Comparison of ENCODE assay signal across 25 cellular contexts in the genomic region with DNA sequence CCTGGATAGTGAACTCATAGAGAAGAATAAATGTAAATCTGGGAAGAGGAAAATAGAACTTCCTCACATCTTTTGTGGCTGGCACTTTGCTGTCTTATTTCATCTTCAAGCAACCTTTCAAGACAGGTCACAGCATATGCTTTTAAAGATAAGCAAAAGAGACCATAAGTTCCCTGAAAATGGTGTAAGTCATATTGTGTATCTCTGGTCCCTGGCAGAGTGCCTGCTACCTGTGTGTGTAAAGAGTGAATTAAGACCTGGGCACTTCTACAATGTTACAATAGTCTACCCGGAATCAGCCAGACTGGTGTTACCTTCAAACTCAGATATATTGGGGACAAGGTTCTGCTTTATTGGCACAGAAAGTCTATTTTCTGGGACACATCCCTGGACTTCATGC.
"Had no signal": no experiment of that assay in that cellular context is flagged by ENCODE, and none has a peak within 500 bp of the region (broad histone marks: within the 10 kb centered on the region; RNA-seq: fewer than 3 reads in every experiment).

No MANE protein-coding gene starts in this region.

- H3K4me1 ChIP-seq: heart left ventricle, left lung, lower lobe of right lung, right atrium auricular region, suprapubic skin, uterus had no signal

- H3K36me3 ChIP-seq: heart left ventricle, left lung, lower lobe of right lung, ovary, right atrium auricular region, suprapubic skin, thoracic aorta, tibial artery, uterus had no signal

- H3K4me3 ChIP-seq: heart left ventricle, left lung, lower lobe of right lung, ovary, right atrium auricular region, skin epidermis, suprapubic skin, thoracic aorta, tibial artery, uterus had no signal

- H3K9me3 ChIP-seq: lower lobe of right lung, ovary, right atrium auricular region, suprapubic skin, thoracic aorta, tibial artery, uterus had no signal

- H3K27ac Mint-ChIP-seq: naive thymus-derived CD4-positive, alpha-beta T cell; natural killer cell treated with Interleukin-12 subunit alpha and Interleukin-12 subunit beta and Interleukin-15 and Interleukin-18, amount 100 ng/mL, for 72 hours; progenitor cell of endocrine pancreas; stimulated activated naive CD8-positive, alpha-beta T cell treated with anti-CD3 and anti-CD28 coated beads, Interleukin-15, Interleukin-2, amounts not matched to agents 100 ng/mL and 50 ng/mL, for 24 hours; type B pancreatic cell had no signal

- H3K9me3 Mint-ChIP-seq: natural killer cell treated with Interleukin-12 subunit alpha and Interleukin-12 subunit beta and Interleukin-15 and Interleukin-18, amount 100 ng/mL, for 72 hours had no signal

- H3K27ac ChIP-seq: heart left ventricle, left lung, lower lobe of right lung, ovary, right atrium auricular region, skin epidermis, suprapubic skin, thoracic aorta, tibial artery, uterus had no signal

- H3K4me3 Mint-ChIP-seq: naive thymus-derived CD4-positive, alpha-beta T cell; natural killer cell treated with Interleukin-12 subunit alpha and Interleukin-12 subunit beta and Interleukin-15 and Interleukin-18, amount 100 ng/mL, for 72 hours; stimulated activated naive CD8-positive, alpha-beta T cell treated with anti-CD3 and anti-CD28 coated beads, Interleukin-15, Interleukin-2, amounts not matched to agents 100 ng/mL and 50 ng/mL, for 24 hours; type B pancreatic cell had no signal

- H3K36me3 Mint-ChIP-seq: type B pancreatic cell had no signal

- ATAC-seq: heart left ventricle; left lung; lower lobe of right lung; naive thymus-derived CD4-positive, alpha-beta T cell; natural killer cell treated with Interleukin-12 subunit alpha and Interleukin-12 subunit beta and Interleukin-15 and Interleukin-18, amount 100 ng/mL, for 72 hours; sciatic nerve had no signal

- DNase-seq: heart left ventricle; hypothalamus; islet precursor cell; left lung; lower lobe of right lung; mammary epithelial cell; mesenchymal stem cell; naive thymus-derived CD4-positive, alpha-beta T cell; ovary; stimulated activated CD4-positive, alpha-beta T cell treated with anti-CD3 and anti-CD28 coated beads, Interleukin-12 subunit alpha, Interleukin-12 subunit beta, amount 100 ng/mL, for 4 hours; stimulated activated CD4-positive, alpha-beta T cell treated with anti-CD3 and anti-CD28 coated beads, Interleukin-15, amount 100 ng/mL, for 24 hours; stimulated activated CD4-positive, alpha-beta T cell treated with anti-CD3 and anti-CD28 coated beads, Interleukin-2, amount 100 ng/mL, for 24 hours; stimulated activated CD4-positive, alpha-beta T cell treated with anti-CD3 and anti-CD28 coated beads, Interleukin-4, amount 100 ng/mL, for 1 hour; stimulated activated naive CD4-positive, alpha-beta T cell; tibial artery; uterus had no signal

- H3K27me3 ChIP-seq: heart left ventricle, left lung, ovary, right atrium auricular region, suprapubic skin, tibial artery, uterus had no signal
